Comparison of ENCODE assay signal across 17 cellular contexts in genomic region chr13:36885901-36886300, GRCh38. TPM values are rescaled to one million over a fixed set of nuclear protein-coding genes. Genes with fewer than 3 reads are reported as not detected.
DNase-seq lines count a peak whose midpoint lies in the region; ATAC-seq lines count a peak whose summit lies in the region.
"Had no signal": no experiment of that assay in that cellular context is flagged by ENCODE, and none has a peak within 500 bp of the region (broad histone marks: within the 10 kb centered on the region; RNA-seq: fewer than 3 reads in every experiment).

No MANE protein-coding gene starts in this region.

- H3K9me3 ChIP-seq in mesenchymal stem cell (ENCODE audit: control insufficient read depth, low read length), result no peaks in the 10 kb centered on the region
- H3K9me3 ChIP-seq: Peyer's patch had no signal

- WGBS in mesendoderm (ENCODE audit: extremely low coverage, insufficient coverage, low lambda C conversion rate), result no CpG with 5 or more reads among the region's 6 CpGs
- WGBS in mesenchymal stem cell, result 63% methylated on average over 6 of the region's 6 CpGs

- H4K8ac ChIP-seq in mesendoderm (ENCODE audit: low read depth, low read length), result no peak overlapping the region
- H4K8ac ChIP-seq in mesenchymal stem cell (ENCODE audit: low read length), result no peak overlapping the region

- no peaks in the 10 kb centered on the region for H3K79me2 ChIP-seq in mesendoderm (ENCODE audit: control insufficient read depth, insufficient read depth, low read length)

- H2AFZ ChIP-seq in mesenchymal stem cell (ENCODE audit: low read depth, low read length), result no peak overlapping the region

- peaks cover 10% of the 10 kb centered on the region for H3K4me1 ChIP-seq in mesendoderm (ENCODE audit: control insufficient read depth, low read depth, low read length)
- peaks cover 4% of the 10 kb centered on the region for H3K4me1 ChIP-seq in mesenchymal stem cell (ENCODE audit: control insufficient read depth, insufficient read depth, low read depth, low read length)
- H3K4me1 ChIP-seq: Peyer's patch had no signal

- H3K4ac ChIP-seq in mesendoderm (ENCODE audit: low read depth, low read length) (no peak overlapping the region), mesenchymal stem cell (ENCODE audit: low read depth in 1 of 2, low read length in 2 of 2) (no peak overlapping the region)

- H4K5ac ChIP-seq in mesendoderm (ENCODE audit: low read length), result peak overlapping the region; percentile 1

- H3K4me2 ChIP-seq in mesendoderm (ENCODE audit: low read length) (no peak overlapping the region), mesenchymal stem cell (ENCODE audit: low read length, poor library complexity, severe bottlenecking) (no peak overlapping the region)
- H3K4me2 ChIP-seq: KMS-11 had no signal

- peak overlapping the region; percentile 68 for H3K56ac ChIP-seq in mesendoderm (ENCODE audit: low read length)

- intact Hi-C loops in Right ventricle myocardium superior (cut with DNase I), result no loop called here

- DNase-seq in NCI-H1417 (lab: John Stamatoyannopoulos, UW) (peak in 2 of 3 experiments; percentile 50 to 68), NCI-H1417 treated with DMSO at 0.1 percent for 48 hours (lab: John Stamatoyannopoulos, UW) (no peak), NCI-H2029 (lab: John Stamatoyannopoulos, UW) (peak; percentile 44), NCI-H82 treated with DMSO at 0.1 percent for 48 hours (lab: John Stamatoyannopoulos, UW; ENCODE audit: unreplicated experiment) (peak; percentile 100), mesendoderm (peak; percentile 86), mesenchymal stem cell (no peak), dedifferentiated amniotic fluid mesenchymal stem cell (ENCODE audit: extremely low spot score) (no peak), Right ventricle myocardium superior (no peak)
- DNase-seq: EL, NCI-H1105, NCI-H2081 treated with DMSO at 0.1 percent for 48 hours, Peyer's patch, SIG-M5 had no signal

- peak overlapping the region; percentile 61 for H2BK5ac ChIP-seq in mesendoderm (ENCODE audit: low read length)
- no peak overlapping the region for H2BK5ac ChIP-seq in mesenchymal stem cell (ENCODE audit: low read depth, low read length, poor library complexity, severe bottlenecking)

- H2BK12ac ChIP-seq in mesenchymal stem cell (ENCODE audit: low read length in 2 of 2), result no peak overlapping the region

- H4K91ac ChIP-seq in mesenchymal stem cell (ENCODE audit: low read length), result no peak overlapping the region

- H2BK15ac ChIP-seq in mesendoderm (replicated peaks; ENCODE audit: low read depth), result no peak overlapping the region
- H2BK15ac ChIP-seq in mesenchymal stem cell (ENCODE audit: low read depth, poor library complexity, severe bottlenecking), result no peak overlapping the region

- H3K27me3 ChIP-seq in mesendoderm (ENCODE audit: insufficient read depth, low read length, poor library complexity) (no peaks in the 10 kb centered on the region), mesenchymal stem cell (ENCODE audit: control insufficient read depth in 1 of 2, insufficient read depth in 1 of 2, low read length in 2 of 2) (peaks cover 0 to 6% of the 10 kb centered on the region in 2 experiments)
- H3K27me3 ChIP-seq: Peyer's patch had no signal

- ATAC-seq in Right ventricle myocardium superior (ENCODE audit: poor library complexity), result no peak
- ATAC-seq: HepG2 had no signal

- H3K27ac ChIP-seq in mesendoderm (ENCODE audit: low read depth, low read length) (no peak overlapping the region), mesenchymal stem cell (ENCODE audit: low read length, poor library complexity, severe bottlenecking) (no peak overlapping the region)
- H3K27ac ChIP-seq: C4-2B, KMS-11, Peyer's patch had no signal

- no peak overlapping the region for H3K18ac ChIP-seq in mesendoderm (ENCODE audit: low read length)
- no peak overlapping the region for H3K18ac ChIP-seq in mesenchymal stem cell (ENCODE audit: low read depth in 1 of 2, low read length in 2 of 2)

- no peak overlapping the region for H3K9ac ChIP-seq in mesendoderm (ENCODE audit: low read length)
- no peak overlapping the region for H3K9ac ChIP-seq in mesenchymal stem cell (ENCODE audit: low read length)
- H3K9ac ChIP-seq: KMS-11 had no signal

- H3K14ac ChIP-seq in mesenchymal stem cell (ENCODE audit: low read length in 2 of 2), result no peak overlapping the region

- H2BK120ac ChIP-seq in mesendoderm (ENCODE audit: low read depth, low read length) (no peak overlapping the region), mesenchymal stem cell (ENCODE audit: low read depth, low read length) (no peak overlapping the region)

- H3K23ac ChIP-seq in mesendoderm (ENCODE audit: low read length), result no peak overlapping the region
- H3K23ac ChIP-seq in mesenchymal stem cell (ENCODE audit: low read length in 2 of 2), result no peak overlapping the region

- no peaks in the 10 kb centered on the region for H3K36me3 ChIP-seq in mesendoderm (ENCODE audit: control insufficient read depth, insufficient read depth, low read length)
- no peaks in the 10 kb centered on the region for H3K36me3 ChIP-seq in mesenchymal stem cell (ENCODE audit: control insufficient read depth in 1 of 2, insufficient read depth in 2 of 2, low read depth in 1 of 2, low read length in 2 of 2)
- H3K36me3 ChIP-seq: Peyer's patch had no signal

- H3K79me1 ChIP-seq in mesendoderm (ENCODE audit: low read length), result no peaks in the 10 kb centered on the region
- no peaks in the 10 kb centered on the region for H3K79me1 ChIP-seq in mesenchymal stem cell (replicated peaks; ENCODE audit: low read length, poor library complexity, severe bottlenecking)

- no peak overlapping the region for H2AK5ac ChIP-seq in mesendoderm (ENCODE audit: low read length)
- H2AK5ac ChIP-seq in mesenchymal stem cell (ENCODE audit: low read length, severe bottlenecking), result no peak overlapping the region

- H3K4me3 ChIP-seq in mesendoderm (ENCODE audit: low read length) (no peak overlapping the region), mesenchymal stem cell (ENCODE audit: insufficient read depth in 1 of 2, low read depth in 1 of 2, low read length in 2 of 2) (no peak overlapping the region)
- H3K4me3 ChIP-seq: Peyer's patch had no signal

RNA-seq across cellular contexts. Expression of gene SMAD9, which starts 34.1 kb away (rescaled TPM):
- 0.74 TPM for polyA plus RNA-seq in mesendoderm (2013, experiment 1 of 2)
- polyA plus RNA-seq in mesendoderm (2013, experiment 2 of 2), result 0.66 TPM
- 4.9 TPM for polyA plus RNA-seq in mesenchymal stem cell (2013, experiment 1 of 2)
- 5.0 TPM for polyA plus RNA-seq in mesenchymal stem cell (2013, experiment 2 of 2)
- total RNA-seq in Right ventricle myocardium superior, result 2.6 TPM
- total RNA-seq: T-helper 2 cell treated with Interferon-gamma antibody and Interleukin-4, amounts not matched to agents 100 ng/mL and 5 ng/mL, for 36 hours had no signal

Comparison
In these comparisons a context has a peak if more than half of its experiments do, and no peak if none do; other contexts are left out.
1. DNase-seq: peak in NCI-H1417 (2 of 3), NCI-H2029 (single experiment), NCI-H82 treated with DMSO at 0.1 percent for 48 hours (single experiment) and mesendoderm (single experiment); none in NCI-H1417 treated with DMSO at 0.1 percent for 48 hours (single experiment), mesenchymal stem cell (single experiment), dedifferentiated amniotic fluid mesenchymal stem cell (single experiment) and Right ventricle myocardium superior (single experiment).